In the genomic region with DNA sequence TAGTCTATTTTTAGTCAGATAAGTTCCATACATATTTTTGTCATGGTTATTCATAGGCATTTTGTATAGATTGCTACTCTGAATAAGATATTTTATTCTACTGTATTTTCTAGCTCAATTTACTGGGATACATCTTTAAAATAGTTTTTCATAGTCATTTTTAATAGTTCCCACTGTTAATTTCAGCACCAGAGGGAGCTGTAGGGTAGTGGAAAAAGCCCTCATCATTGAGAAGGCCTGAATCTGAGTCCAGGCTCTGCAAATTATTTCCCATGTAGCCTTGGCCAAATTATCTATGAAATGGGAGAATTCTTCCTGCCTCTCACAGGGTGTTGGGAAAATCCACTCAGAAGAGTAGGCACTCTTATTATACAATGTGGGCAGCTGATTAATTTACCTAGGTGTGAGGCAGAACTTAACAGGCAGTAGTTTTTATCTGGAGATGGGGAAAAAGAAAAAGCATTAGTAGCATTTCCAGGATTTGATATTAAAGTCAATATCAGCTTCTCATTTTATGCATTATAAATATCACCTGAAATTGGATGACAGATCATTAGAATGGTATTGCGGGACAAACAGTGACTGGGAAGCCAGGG, we compare ENCODE assay signal across 8 cellular contexts.
DNase-seq lines count a peak whose midpoint lies in the region; ATAC-seq and TF ChIP-seq lines count a peak whose summit lies in the region.

No MANE protein-coding gene starts in this region.

- H3K4me1 ChIP-seq in Panc1 (ENCODE audit: control insufficient read depth, insufficient read depth, low read length) (no peaks in the 10 kb centered on the region), gastrocnemius medialis (peaks cover 0 to 5% of the 10 kb centered on the region in 2 donors)

- H3K4me3 Mint-ChIP-seq in activated T-helper 17 cell treated with anti-CD3 and anti-CD28 coated beads, Interleukin-2, amount 50 U/mL, for 72 hours, result no peak overlapping the region

- H3K27me3 Mint-ChIP-seq in activated T-helper 17 cell treated with anti-CD3 and anti-CD28 coated beads, Interleukin-2, amount 50 U/mL, for 72 hours, result no peaks in the 10 kb centered on the region

- intact Hi-C loops in Panc1 (cut with micrococcal nuclease; ENCODE audit: unreplicated experiment), result loop anchor here (10.0 kb wide), 1 partner anchor 533 kb away; no protein-coding TSS in a partner anchor
- intact Hi-C loops in gastrocnemius medialis (cut with DNase I; ENCODE audit: low total_unique reads), result loop anchor here (1.0 to 10.0 kb wide), 2 partner anchors 534 to 1173 kb away; no protein-coding TSS in a partner anchor

- TF ChIP-seq CTCF in Panc1 (IDR thresholded peaks at IDR 0.05), result peak; percentile 41; the same call in 1 of the 2 replicates
- peak; percentile 61 for TF ChIP-seq CTCF in fibroblast of pulmonary artery (IDR thresholded peaks at IDR 0.05; ENCODE audit: low read length, missing control alignments)
- peak; percentile 27 to 54 (median 52) for TF ChIP-seq CTCF in gastrocnemius medialis (IDR thresholded peaks at IDR 0.05 in 4 of 5, conservative IDR thresholded peaks at IDR 0.05 in 1 of 5)

- H3K4me3 ChIP-seq in Panc1 (ENCODE audit: low read depth in 2 of 2, low read length in 2 of 2) (no peak overlapping the region), fibroblast of pulmonary artery (replicated peaks; ENCODE audit: low read depth, low read length) (no peak overlapping the region), gastrocnemius medialis (no peak overlapping the region)

- CTCF ChIA-PET in Panc1 (lab: Charles Lee), result no interaction called here

- H3K27ac Mint-ChIP-seq in activated T-helper 17 cell treated with anti-CD3 and anti-CD28 coated beads, Interleukin-2, amount 50 U/mL, for 72 hours, result no peak overlapping the region

- no peaks in the 10 kb centered on the region for H3K4me1 Mint-ChIP-seq in activated T-helper 17 cell treated with anti-CD3 and anti-CD28 coated beads, Interleukin-2, amount 50 U/mL, for 72 hours

- H3K27ac ChIP-seq in Panc1 (ENCODE audit: low read length) (no peak overlapping the region), gastrocnemius medialis (no peak overlapping the region)

- POLR2A ChIA-PET in Panc1 (lab: Charles Lee), result no interaction called here

- no peak for TF ChIP-seq POLR2A in gastrocnemius medialis (IDR thresholded peaks at IDR 0.05)

- DNase-seq in AG20443 (ENCODE audit: low spot score) (peak; percentile 50), Panc1 (ENCODE audit: low read depth, low spot score) (no peak), fibroblast of pulmonary artery (ENCODE audit: low read depth) (peak; percentile 59), gastrocnemius medialis (no peak)

- no peaks in the 10 kb centered on the region for H3K9me3 ChIP-seq in Panc1 (ENCODE audit: control insufficient read depth, insufficient read depth, low read depth, low read length)
- no peaks in the 10 kb centered on the region for H3K9me3 ChIP-seq in gastrocnemius medialis

- no peaks in the 10 kb centered on the region for H3K27me3 ChIP-seq in Panc1 (ENCODE audit: control insufficient read depth, insufficient read depth, low read length)
- no peaks in the 10 kb centered on the region for H3K27me3 ChIP-seq in gastrocnemius medialis

- H3K36me3 ChIP-seq in Panc1 (ENCODE audit: control insufficient read depth, insufficient read depth, low read length), result no peaks in the 10 kb centered on the region
- no peaks in the 10 kb centered on the region for H3K36me3 ChIP-seq in gastrocnemius medialis

- no peaks in the 10 kb centered on the region for H3K9me3 Mint-ChIP-seq in activated T-helper 17 cell treated with anti-CD3 and anti-CD28 coated beads, Interleukin-2, amount 50 U/mL, for 72 hours

- ATAC-seq in HG03442 (IDR thresholded peaks at IDR 0.05; ENCODE audit: unreplicated experiment), result peak; percentile 42
- ATAC-seq in Panc1, result no peak
- peak; percentile 72 to 81 for ATAC-seq in gastrocnemius medialis
- no peak for ATAC-seq in HG02588 (IDR thresholded peaks at IDR 0.05; ENCODE audit: unreplicated experiment)
- no peak for ATAC-seq in GM19463 (IDR thresholded peaks at IDR 0.05; ENCODE audit: unreplicated experiment)
- no peak for ATAC-seq in activated T-helper 17 cell treated with anti-CD3 and anti-CD28 coated beads, Interleukin-2, amount 50 U/mL, for 72 hours (replicated peaks)

- in situ Hi-C loops in Panc1 (cut with HindIII; ENCODE audit: low pct_unique_long_range_greater_than_20kb, low sequenced_read_pairs), result no loop called here
- in situ Hi-C loops in gastrocnemius medialis (cut with MboI; ENCODE audit: low sequenced_read_pairs in 4 of 4), result no loop called here

- H3K36me3 Mint-ChIP-seq in activated T-helper 17 cell treated with anti-CD3 and anti-CD28 coated beads, Interleukin-2, amount 50 U/mL, for 72 hours (ENCODE audit: low read depth), result no peaks in the 10 kb centered on the region

- BruUV-seq in Panc1 (replicated peaks; lab: Mats Ljungman, UMichigan), result no TSS peak

Comparison
In these comparisons a context has a peak if more than half of its experiments do, and no peak if none do; other contexts are left out.
1. DNase-seq: peak in AG20443 (single experiment) and fibroblast of pulmonary artery (single experiment); none in Panc1 (single experiment) and gastrocnemius medialis (0 of 2).
2. ATAC-seq: peak in HG03442 (single experiment) and gastrocnemius medialis (2 of 2); none in Panc1 (single experiment), HG02588 (single experiment), GM19463 (single experiment) and activated T-helper 17 cell treated with anti-CD3 and anti-CD28 coated beads, Interleukin-2, amount 50 U/mL, for 72 hours (single experiment).
3. Peak in every context shown above with its lines, with median percentiles within 50 percentile points of each other: CTCF ChIP-seq.